1 cellular context compared by ENCODE assay signal in genomic region chr2:77552956-77553355, GRCh38.
TF ChIP-seq lines count a peak whose summit lies in the region.

No MANE protein-coding gene starts in this region.

TF ChIP-seq in WTC11, 78 proteins besides CTCF, POLR2A, EP300 and RAD21 (continued from another document):
- no peak for TF ChIP-seq ZNF512 (CRISPR knock-in tag; IDR thresholded peaks at IDR 0.05; ENCODE audit: borderline replicate concordance)
- no peak for TF ChIP-seq HMGA2 (CRISPR knock-in tag; IDR thresholded peaks at IDR 0.05)
- no peak for TF ChIP-seq SMAD3 (CRISPR knock-in tag; IDR thresholded peaks at IDR 0.05; ENCODE audit: borderline replicate concordance)
- TF ChIP-seq, protein P1, sequence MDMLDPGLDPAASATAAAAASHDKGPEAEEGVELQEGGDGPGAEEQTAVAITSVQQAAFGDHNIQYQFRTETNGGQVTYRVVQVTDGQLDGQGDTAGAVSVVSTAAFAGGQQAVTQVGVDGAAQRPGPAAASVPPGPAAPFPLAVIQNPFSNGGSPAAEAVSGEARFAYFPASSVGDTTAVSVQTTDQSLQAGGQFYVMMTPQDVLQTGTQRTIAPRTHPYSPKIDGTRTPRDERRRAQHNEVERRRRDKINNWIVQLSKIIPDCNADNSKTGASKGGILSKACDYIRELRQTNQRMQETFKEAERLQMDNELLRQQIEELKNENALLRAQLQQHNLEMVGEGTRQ (CRISPR knock-in tag; IDR thresholded peaks at IDR 0.05) = no peak
- TF ChIP-seq, protein P2, sequence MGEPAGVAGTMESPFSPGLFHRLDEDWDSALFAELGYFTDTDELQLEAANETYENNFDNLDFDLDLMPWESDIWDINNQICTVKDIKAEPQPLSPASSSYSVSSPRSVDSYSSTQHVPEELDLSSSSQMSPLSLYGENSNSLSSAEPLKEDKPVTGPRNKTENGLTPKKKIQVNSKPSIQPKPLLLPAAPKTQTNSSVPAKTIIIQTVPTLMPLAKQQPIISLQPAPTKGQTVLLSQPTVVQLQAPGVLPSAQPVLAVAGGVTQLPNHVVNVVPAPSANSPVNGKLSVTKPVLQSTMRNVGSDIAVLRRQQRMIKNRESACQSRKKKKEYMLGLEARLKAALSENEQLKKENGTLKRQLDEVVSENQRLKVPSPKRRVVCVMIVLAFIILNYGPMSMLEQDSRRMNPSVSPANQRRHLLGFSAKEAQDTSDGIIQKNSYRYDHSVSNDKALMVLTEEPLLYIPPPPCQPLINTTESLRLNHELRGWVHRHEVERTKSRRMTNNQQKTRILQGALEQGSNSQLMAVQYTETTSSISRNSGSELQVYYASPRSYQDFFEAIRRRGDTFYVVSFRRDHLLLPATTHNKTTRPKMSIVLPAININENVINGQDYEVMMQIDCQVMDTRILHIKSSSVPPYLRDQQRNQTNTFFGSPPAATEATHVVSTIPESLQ (CRISPR knock-in tag; IDR thresholded peaks at IDR 0.05) = no peak
- no peak for TF ChIP-seq ZNF263 (CRISPR knock-in tag; IDR thresholded peaks at IDR 0.05; ENCODE audit: low read depth)
- TF ChIP-seq OVOL2 (CRISPR knock-in tag; IDR thresholded peaks at IDR 0.05; ENCODE audit: borderline replicate concordance) = no peak
- no peak for TF ChIP-seq NR1H2 (CRISPR knock-in tag; IDR thresholded peaks at IDR 0.05)
- TF ChIP-seq ZNF671 (CRISPR knock-in tag; IDR thresholded peaks at IDR 0.05) = no peak
- TF ChIP-seq, protein P3, sequence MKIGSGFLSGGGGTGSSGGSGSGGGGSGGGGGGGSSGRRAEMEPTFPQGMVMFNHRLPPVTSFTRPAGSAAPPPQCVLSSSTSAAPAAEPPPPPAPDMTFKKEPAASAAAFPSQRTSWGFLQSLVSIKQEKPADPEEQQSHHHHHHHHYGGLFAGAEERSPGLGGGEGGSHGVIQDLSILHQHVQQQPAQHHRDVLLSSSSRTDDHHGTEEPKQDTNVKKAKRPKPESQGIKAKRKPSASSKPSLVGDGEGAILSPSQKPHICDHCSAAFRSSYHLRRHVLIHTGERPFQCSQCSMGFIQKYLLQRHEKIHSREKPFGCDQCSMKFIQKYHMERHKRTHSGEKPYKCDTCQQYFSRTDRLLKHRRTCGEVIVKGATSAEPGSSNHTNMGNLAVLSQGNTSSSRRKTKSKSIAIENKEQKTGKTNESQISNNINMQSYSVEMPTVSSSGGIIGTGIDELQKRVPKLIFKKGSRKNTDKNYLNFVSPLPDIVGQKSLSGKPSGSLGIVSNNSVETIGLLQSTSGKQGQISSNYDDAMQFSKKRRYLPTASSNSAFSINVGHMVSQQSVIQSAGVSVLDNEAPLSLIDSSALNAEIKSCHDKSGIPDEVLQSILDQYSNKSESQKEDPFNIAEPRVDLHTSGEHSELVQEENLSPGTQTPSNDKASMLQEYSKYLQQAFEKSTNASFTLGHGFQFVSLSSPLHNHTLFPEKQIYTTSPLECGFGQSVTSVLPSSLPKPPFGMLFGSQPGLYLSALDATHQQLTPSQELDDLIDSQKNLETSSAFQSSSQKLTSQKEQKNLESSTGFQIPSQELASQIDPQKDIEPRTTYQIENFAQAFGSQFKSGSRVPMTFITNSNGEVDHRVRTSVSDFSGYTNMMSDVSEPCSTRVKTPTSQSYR (CRISPR knock-in tag; IDR thresholded peaks at IDR 0.05) = no peak
- no peak for TF ChIP-seq EMX1 (CRISPR knock-in tag; IDR thresholded peaks at IDR 0.05)
- TF ChIP-seq, protein P4, sequence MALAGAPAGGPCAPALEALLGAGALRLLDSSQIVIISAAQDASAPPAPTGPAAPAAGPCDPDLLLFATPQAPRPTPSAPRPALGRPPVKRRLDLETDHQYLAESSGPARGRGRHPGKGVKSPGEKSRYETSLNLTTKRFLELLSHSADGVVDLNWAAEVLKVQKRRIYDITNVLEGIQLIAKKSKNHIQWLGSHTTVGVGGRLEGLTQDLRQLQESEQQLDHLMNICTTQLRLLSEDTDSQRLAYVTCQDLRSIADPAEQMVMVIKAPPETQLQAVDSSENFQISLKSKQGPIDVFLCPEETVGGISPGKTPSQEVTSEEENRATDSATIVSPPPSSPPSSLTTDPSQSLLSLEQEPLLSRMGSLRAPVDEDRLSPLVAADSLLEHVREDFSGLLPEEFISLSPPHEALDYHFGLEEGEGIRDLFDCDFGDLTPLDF (CRISPR knock-in tag; IDR thresholded peaks at IDR 0.05) = no peak
- TF ChIP-seq NFATC4 (CRISPR knock-in tag; IDR thresholded peaks at IDR 0.05) = no peak
- TF ChIP-seq CREB1 (CRISPR knock-in tag; IDR thresholded peaks at IDR 0.05) = no peak
TF ChIP-seq in WTC11: peak in this region for 0.
